1 cellular context compared by ENCODE assay signal in the genomic region with DNA sequence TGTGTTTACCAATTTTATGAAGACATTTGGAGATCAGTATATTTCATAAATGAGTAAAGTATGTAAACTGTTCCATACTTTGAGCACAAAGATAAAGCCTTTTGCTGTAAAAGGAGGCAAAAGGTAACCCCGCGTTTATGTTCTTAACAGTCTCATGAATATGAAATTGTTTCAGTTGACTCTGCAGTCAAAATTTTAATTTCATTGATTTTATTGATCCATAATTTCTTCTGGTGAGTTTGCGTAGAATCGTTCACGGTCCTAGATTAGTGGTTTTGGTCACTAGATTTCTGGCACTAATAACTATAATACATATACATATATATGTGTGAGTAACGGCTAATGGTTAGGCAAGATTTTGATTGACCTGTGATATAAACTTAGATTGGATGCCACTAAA.
TF ChIP-seq lines count a peak whose summit lies in the region.

No MANE protein-coding gene starts in this region.

TF ChIP-seq in GM23338, 12 proteins besides CTCF, POLR2A, EP300 and RAD21 (continued from another document):
- TF ChIP-seq, protein P1, sequence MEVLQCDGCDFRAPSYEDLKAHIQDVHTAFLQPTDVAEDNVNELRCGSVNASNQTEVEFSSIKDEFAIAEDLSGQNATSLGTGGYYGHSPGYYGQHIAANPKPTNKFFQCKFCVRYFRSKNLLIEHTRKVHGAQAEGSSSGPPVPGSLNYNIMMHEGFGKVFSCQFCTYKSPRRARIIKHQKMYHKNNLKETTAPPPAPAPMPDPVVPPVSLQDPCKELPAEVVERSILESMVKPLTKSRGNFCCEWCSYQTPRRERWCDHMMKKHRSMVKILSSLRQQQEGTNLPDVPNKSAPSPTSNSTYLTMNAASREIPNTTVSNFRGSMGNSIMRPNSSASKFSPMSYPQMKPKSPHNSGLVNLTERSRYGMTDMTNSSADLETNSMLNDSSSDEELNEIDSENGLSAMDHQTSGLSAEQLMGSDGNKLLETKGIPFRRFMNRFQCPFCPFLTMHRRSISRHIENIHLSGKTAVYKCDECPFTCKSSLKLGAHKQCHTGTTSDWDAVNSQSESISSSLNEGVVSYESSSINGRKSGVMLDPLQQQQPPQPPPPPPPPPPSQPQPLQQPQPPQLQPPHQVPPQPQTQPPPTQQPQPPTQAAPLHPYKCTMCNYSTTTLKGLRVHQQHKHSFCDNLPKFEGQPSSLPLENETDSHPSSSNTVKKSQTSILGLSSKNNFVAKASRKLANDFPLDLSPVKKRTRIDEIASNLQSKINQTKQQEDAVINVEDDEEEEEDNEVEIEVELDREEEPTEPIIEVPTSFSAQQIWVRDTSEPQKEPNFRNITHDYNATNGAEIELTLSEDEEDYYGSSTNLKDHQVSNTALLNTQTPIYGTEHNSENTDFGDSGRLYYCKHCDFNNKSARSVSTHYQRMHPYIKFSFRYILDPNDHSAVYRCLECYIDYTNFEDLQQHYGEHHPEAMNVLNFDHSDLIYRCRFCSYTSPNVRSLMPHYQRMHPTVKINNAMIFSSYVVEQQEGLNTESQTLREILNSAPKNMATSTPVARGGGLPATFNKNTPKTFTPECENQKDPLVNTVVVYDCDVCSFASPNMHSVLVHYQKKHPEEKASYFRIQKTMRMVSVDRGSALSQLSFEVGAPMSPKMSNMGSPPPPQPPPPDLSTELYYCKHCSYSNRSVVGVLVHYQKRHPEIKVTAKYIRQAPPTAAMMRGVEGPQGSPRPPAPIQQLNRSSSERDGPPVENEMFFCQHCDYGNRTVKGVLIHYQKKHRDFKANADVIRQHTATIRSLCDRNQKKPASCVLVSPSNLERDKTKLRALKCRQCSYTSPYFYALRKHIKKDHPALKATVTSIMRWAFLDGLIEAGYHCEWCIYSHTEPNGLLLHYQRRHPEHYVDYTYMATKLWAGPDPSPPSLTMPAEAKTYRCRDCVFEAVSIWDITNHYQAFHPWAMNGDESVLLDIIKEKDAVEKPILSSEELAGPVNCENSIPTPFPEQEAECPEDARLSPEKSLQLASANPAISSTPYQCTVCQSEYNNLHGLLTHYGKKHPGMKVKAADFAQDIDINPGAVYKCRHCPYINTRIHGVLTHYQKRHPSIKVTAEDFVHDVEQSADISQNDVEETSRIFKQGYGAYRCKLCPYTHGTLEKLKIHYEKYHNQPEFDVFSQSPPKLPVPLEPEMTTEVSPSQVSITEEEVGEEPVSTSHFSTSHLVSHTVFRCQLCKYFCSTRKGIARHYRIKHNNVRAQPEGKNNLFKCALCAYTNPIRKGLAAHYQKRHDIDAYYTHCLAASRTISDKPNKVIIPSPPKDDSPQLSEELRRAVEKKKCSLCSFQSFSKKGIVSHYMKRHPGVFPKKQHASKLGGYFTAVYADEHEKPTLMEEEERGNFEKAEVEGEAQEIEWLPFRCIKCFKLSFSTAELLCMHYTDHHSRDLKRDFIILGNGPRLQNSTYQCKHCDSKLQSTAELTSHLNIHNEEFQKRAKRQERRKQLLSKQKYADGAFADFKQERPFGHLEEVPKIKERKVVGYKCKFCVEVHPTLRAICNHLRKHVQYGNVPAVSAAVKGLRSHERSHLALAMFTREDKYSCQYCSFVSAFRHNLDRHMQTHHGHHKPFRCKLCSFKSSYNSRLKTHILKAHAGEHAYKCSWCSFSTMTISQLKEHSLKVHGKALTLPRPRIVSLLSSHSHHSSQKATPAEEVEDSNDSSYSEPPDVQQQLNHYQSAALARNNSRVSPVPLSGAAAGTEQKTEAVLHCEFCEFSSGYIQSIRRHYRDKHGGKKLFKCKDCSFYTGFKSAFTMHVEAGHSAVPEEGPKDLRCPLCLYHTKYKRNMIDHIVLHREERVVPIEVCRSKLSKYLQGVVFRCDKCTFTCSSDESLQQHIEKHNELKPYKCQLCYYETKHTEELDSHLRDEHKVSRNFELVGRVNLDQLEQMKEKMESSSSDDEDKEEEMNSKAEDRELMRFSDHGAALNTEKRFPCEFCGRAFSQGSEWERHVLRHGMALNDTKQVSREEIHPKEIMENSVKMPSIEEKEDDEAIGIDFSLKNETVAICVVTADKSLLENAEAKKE (CRISPR knock-in tag; IDR thresholded peaks at IDR 0.05) = no peak
- TF ChIP-seq ZNF331 (CRISPR knock-in tag; IDR thresholded peaks at IDR 0.05; ENCODE audit: low read depth) (no peak), ZNF114 (CRISPR knock-in tag; IDR thresholded peaks at IDR 0.05) (no peak), POLR2AphosphoS5 (IDR thresholded peaks at IDR 0.05; ENCODE audit: low read depth) (no peak), CREB1 (CRISPR knock-in tag; IDR thresholded peaks at IDR 0.05; ENCODE audit: low read depth) (no peak)
- TF ChIP-seq, protein P2, sequence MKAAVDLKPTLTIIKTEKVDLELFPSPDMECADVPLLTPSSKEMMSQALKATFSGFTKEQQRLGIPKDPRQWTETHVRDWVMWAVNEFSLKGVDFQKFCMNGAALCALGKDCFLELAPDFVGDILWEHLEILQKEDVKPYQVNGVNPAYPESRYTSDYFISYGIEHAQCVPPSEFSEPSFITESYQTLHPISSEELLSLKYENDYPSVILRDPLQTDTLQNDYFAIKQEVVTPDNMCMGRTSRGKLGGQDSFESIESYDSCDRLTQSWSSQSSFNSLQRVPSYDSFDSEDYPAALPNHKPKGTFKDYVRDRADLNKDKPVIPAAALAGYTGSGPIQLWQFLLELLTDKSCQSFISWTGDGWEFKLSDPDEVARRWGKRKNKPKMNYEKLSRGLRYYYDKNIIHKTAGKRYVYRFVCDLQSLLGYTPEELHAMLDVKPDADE (IDR thresholded peaks at IDR 0.05) = no peak
